1 cellular context compared by ENCODE assay signal in the genomic region with DNA sequence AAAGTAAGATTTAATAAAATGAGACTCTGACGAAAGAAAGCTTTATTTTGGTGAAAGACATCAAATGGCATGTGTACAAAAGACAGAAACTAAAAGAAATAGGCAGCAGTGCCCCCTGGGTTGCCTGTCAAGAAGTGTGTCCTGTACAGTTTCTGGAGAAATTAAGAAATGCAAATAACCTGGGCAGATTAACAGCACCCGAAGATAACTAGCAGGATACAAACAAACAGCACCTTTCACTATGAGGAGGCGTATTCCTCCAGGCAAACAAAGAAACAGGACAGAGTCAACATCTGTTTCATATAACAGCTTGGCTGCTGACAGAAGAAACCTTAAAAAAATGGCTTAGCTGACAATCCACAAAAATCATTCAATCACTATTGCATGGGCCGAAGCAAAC.
TF ChIP-seq lines count a peak whose summit lies in the region.

No MANE protein-coding gene starts in this region.

TF ChIP-seq in SK-N-SH, 30 proteins besides CTCF, POLR2A, EP300 and RAD21 (continued from another document):
- TF ChIP-seq, protein P1, sequence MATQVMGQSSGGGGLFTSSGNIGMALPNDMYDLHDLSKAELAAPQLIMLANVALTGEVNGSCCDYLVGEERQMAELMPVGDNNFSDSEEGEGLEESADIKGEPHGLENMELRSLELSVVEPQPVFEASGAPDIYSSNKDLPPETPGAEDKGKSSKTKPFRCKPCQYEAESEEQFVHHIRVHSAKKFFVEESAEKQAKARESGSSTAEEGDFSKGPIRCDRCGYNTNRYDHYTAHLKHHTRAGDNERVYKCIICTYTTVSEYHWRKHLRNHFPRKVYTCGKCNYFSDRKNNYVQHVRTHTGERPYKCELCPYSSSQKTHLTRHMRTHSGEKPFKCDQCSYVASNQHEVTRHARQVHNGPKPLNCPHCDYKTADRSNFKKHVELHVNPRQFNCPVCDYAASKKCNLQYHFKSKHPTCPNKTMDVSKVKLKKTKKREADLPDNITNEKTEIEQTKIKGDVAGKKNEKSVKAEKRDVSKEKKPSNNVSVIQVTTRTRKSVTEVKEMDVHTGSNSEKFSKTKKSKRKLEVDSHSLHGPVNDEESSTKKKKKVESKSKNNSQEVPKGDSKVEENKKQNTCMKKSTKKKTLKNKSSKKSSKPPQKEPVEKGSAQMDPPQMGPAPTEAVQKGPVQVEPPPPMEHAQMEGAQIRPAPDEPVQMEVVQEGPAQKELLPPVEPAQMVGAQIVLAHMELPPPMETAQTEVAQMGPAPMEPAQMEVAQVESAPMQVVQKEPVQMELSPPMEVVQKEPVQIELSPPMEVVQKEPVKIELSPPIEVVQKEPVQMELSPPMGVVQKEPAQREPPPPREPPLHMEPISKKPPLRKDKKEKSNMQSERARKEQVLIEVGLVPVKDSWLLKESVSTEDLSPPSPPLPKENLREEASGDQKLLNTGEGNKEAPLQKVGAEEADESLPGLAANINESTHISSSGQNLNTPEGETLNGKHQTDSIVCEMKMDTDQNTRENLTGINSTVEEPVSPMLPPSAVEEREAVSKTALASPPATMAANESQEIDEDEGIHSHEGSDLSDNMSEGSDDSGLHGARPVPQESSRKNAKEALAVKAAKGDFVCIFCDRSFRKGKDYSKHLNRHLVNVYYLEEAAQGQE (IDR thresholded peaks at IDR 0.05; ENCODE audit: low read depth, low read length): no peak
- peak; percentile 29; the same call in 1 of the 2 replicates for TF ChIP-seq RCOR1 (IDR thresholded peaks at IDR 0.05; ENCODE audit: low read length)
